ENCODE assay signal across 27 cellular contexts in the genomic region with DNA sequence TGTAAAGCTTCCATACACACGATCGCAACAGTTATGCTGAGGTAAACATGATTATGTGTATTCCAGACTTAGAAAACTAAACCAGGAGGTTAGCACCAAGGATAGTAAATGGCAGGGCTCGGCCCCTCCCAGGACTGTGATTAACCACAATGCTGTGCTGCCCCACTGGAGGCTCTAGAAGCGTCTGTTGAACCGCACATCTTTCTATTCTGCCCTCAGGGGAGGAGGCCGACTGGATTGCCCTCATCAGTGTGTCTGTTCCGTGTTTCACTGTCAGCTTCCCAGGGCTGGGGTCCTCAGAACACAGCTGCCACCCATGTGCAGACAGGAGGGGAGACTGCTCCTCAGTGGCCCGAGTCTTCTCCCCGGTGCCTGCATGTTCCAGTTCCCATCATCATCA. TPM values are rescaled to one million over a fixed set of nuclear protein-coding genes. Genes with fewer than 3 reads are reported as not detected.
DNase-seq lines count a peak whose midpoint lies in the region; FAIRE-seq and TF ChIP-seq lines count a peak whose summit lies in the region.
"Had no signal": no experiment of that assay in that cellular context is flagged by ENCODE, and none has a peak within 500 bp of the region (broad histone marks: within the 10 kb centered on the region; RNA-seq: fewer than 3 reads in every experiment).

No MANE protein-coding gene starts in this region.

- H3K9me3 Mint-ChIP-seq in chondrocyte (ENCODE audit: low read depth) = no peaks in the 10 kb centered on the region
- H3K9me3 Mint-ChIP-seq: CD8-positive, alpha-beta T cell had no signal

- no peaks in the 10 kb centered on the region for H3K27me3 ChIP-seq in BLaER1 treated with 17β-estradiol and CSF1 and Interleukin-3, amounts not matched to agents 10 nM and 100 nM
- H3K27me3 ChIP-seq in smooth muscle cell (ENCODE audit: low read depth) = no peaks in the 10 kb centered on the region
- H3K27me3 ChIP-seq: MG63 had no signal

- peak; percentile 29 for FAIRE-seq in D721Med (lab: Jason Lieb, UNC)
- FAIRE-seq: A204.1 had no signal

- H3K36me3 ChIP-seq in BLaER1 treated with 17β-estradiol and CSF1 and Interleukin-3, amounts not matched to agents 10 nM and 100 nM = peaks cover 28 to 51% (median 43%) of the 10 kb centered on the region in 11 experiments
- H3K36me3 ChIP-seq in smooth muscle cell (ENCODE audit: low read depth) = no peaks in the 10 kb centered on the region

- H3K9me3 ChIP-seq in BLaER1 treated with 17β-estradiol and CSF1 and Interleukin-3, amounts not matched to agents 10 nM and 100 nM (replicated peaks in 1 of 11) = no peaks in the 10 kb centered on the region
- H3K9me3 ChIP-seq in smooth muscle cell (replicated peaks; ENCODE audit: low read depth) = no peaks in the 10 kb centered on the region
- H3K9me3 ChIP-seq: MG63 had no signal

- no peak overlapping the region for H3K4me3 Mint-ChIP-seq in chondrocyte (ENCODE audit: unreplicated experiment)
- H3K4me3 Mint-ChIP-seq: CD8-positive, alpha-beta T cell had no signal

- H3F3A ChIP-seq in smooth muscle cell (ENCODE audit: low read depth) = peaks cover 16% of the 10 kb centered on the region

- DNase-seq in D721Med (ENCODE audit: insufficient read length, low spot score) = no peak
- peak; percentile 51 for DNase-seq in chondrocyte (ENCODE audit: low spot score)
- DNase-seq in smooth muscle cell (lab: John Stamatoyannopoulos, UW; ENCODE audit: unreplicated experiment) = no peak
- no peak for DNase-seq in NCI-H1930 (lab: John Stamatoyannopoulos, UW)
- no peak for DNase-seq in coronary artery (ENCODE audit: low spot score)
- no peak for DNase-seq in activated naive CD4-positive, alpha-beta T cell treated with anti-CD3 and anti-CD28 coated beads, Interleukin-2, amount 50 U/mL, for 16 hours
- DNase-seq: C1 segment of cervical spinal cord; Calu3; CD8-positive, alpha-beta T cell; DMS53; IMR-90; KG1; MG63; NCI-H1105 treated with DMSO at 0.1 percent for 48 hours; NCI-H146; NCI-H2029; NCI-H446 treated with DMSO at 0.1 percent for 48 hours; NCI-H526 treated with DMSO at 0.1 percent for 48 hours; RPMI8226; SHP77 had no signal

- H3K4me2 ChIP-seq in BLaER1 treated with 17β-estradiol and CSF1 and Interleukin-3, amounts not matched to agents 10 nM and 100 nM = peak overlapping the region; percentile 67 to 96 (median 87)
- H3K4me2 ChIP-seq in smooth muscle cell = peak overlapping the region; percentile 30

- no peak overlapping the region for H2AFZ ChIP-seq in smooth muscle cell (ENCODE audit: low read depth)

- H3K36me3 Mint-ChIP-seq in chondrocyte (ENCODE audit: low read depth) = peaks cover 26% of the 10 kb centered on the region

- H3K9ac ChIP-seq in BLaER1 treated with 17β-estradiol and CSF1 and Interleukin-3, amounts not matched to agents 10 nM and 100 nM = peak overlapping the region in 8 of 11 experiments; percentile 9 to 75 (median 52); a peak in 15 of 22 replicates
- H3K9ac ChIP-seq in smooth muscle cell (ENCODE audit: low read depth) = no peak overlapping the region

- peaks cover 56 to 89% (median 83%) of the 10 kb centered on the region in 10 experiments for H3K4me1 ChIP-seq in BLaER1 treated with 17β-estradiol and CSF1 and Interleukin-3, amounts not matched to agents 10 nM and 100 nM
- peaks cover 8% of the 10 kb centered on the region for H3K4me1 ChIP-seq in smooth muscle cell (ENCODE audit: low read depth)

- no peaks in the 10 kb centered on the region for H3K27me3 Mint-ChIP-seq in chondrocyte (ENCODE audit: low read depth)

- TF ChIP-seq CTCF in D721Med (IDR thresholded peaks at IDR 0.05; ENCODE audit: insufficient read depth, missing control alignments) (no peak), chondrocyte (IDR thresholded peaks at IDR 0.05) (no peak), smooth muscle cell (IDR thresholded peaks at IDR 0.05; ENCODE audit: borderline replicate concordance, insufficient read depth, poor library complexity, severe bottlenecking) (no peak), coronary artery (IDR thresholded peaks at IDR 0.05) (no peak)

- no peak overlapping the region for H3K27ac Mint-ChIP-seq in chondrocyte (ENCODE audit: unreplicated experiment)
- H3K27ac Mint-ChIP-seq: CD8-positive, alpha-beta T cell had no signal

- WGBS in smooth muscle cell (ENCODE audit: low lambda C conversion rate) = 63% methylated on average over 9 of the region's 9 CpGs

- H3K4me3 ChIP-seq in BLaER1 treated with 17β-estradiol and CSF1 and Interleukin-3, amounts not matched to agents 10 nM and 100 nM = peak overlapping the region in 4 of 10 experiments; percentile 1 to 42 (median 30); a peak in 6 of 20 replicates
- no peak overlapping the region for H3K4me3 ChIP-seq in smooth muscle cell
- H3K4me3 ChIP-seq in coronary artery = no peak overlapping the region
- H3K4me3 ChIP-seq: MG63 had no signal

- H3K79me2 ChIP-seq in smooth muscle cell (ENCODE audit: low read depth) = no peaks in the 10 kb centered on the region

- peaks cover 28% of the 10 kb centered on the region for H3K4me1 Mint-ChIP-seq in chondrocyte (ENCODE audit: low read depth)

- H4K20me1 ChIP-seq in BLaER1 treated with 17β-estradiol and CSF1 and Interleukin-3, amounts not matched to agents 10 nM and 100 nM = peaks cover 0 to 97% (median 57%) of the 10 kb centered on the region in 11 experiments; a peak in 16 of 22 replicates
- H4K20me1 ChIP-seq in smooth muscle cell (ENCODE audit: low read depth) = peaks cover 41% of the 10 kb centered on the region

- peak overlapping the region in 7 of 11 experiments; percentile 32 to 73 (median 66); a peak in 15 of 22 replicates for H3K27ac ChIP-seq in BLaER1 treated with 17β-estradiol and CSF1 and Interleukin-3, amounts not matched to agents 10 nM and 100 nM
- peak overlapping the region; percentile 93 for H3K27ac ChIP-seq in smooth muscle cell (ENCODE audit: low read depth)
- peak overlapping the region in 1 of 2 donors; percentile 91 for H3K27ac ChIP-seq in coronary artery

RNA-seq across cellular contexts. Expression of a gene that starts 12.8 kb away (rescaled TPM):
- total RNA-seq in chondrocyte (0.19 TPM in 1 of 3 replicates, not detected in the others), smooth muscle cell (not detected in 2 replicates)
- polyA plus RNA-seq in smooth muscle cell = 0.12 TPM in 1 of 2 replicates, not detected in the other
- total RNA-seq: Calu3, Daoy, H4, IMR-90, SK-MEL-5 had no signal
- polyA plus RNA-seq: AG04450, IMR-90 had no signal

RNA-seq across cellular contexts. Expression of a gene that starts 14.5 kb away (rescaled TPM):
- total RNA-seq in chondrocyte (56.9 to 57.3 TPM (median 57.2 TPM) in 3 replicates), smooth muscle cell (153 and 156 TPM in 2 replicates)
- polyA plus RNA-seq in smooth muscle cell = 187 and 211 TPM in 2 replicates

RNA-seq across cellular contexts. Expression of a gene that starts 27.5 kb away (rescaled TPM):
- 0.07 to 0.46 TPM (median 0.40 TPM) in 3 replicates for total RNA-seq in chondrocyte
- total RNA-seq in smooth muscle cell = not detected in 2 replicates
- not detected in 2 replicates for polyA plus RNA-seq in smooth muscle cell
- total RNA-seq: Calu3; CD8-positive, alpha-beta T cell; Daoy; G401; H4; IMR-90; SK-MEL-5 had no signal
- polyA plus RNA-seq: AG04450, IMR-90 had no signal

RNA-seq across cellular contexts. Expression of a gene that starts 50.9 kb away (rescaled TPM):
- total RNA-seq in chondrocyte = 0.24 to 1.9 TPM (median 1.6 TPM) in 3 replicates
- not detected in 2 replicates for total RNA-seq in smooth muscle cell
- not detected in 2 replicates for polyA plus RNA-seq in smooth muscle cell
- total RNA-seq: Calu3; CD8-positive, alpha-beta T cell; IMR-90 had no signal
- polyA plus RNA-seq: AG04450 had no signal
